ENCODE assay signal across 10 cellular contexts in genomic region chr2:206160807-206161179, GRCh38. TPM values are rescaled to one million over a fixed set of nuclear protein-coding genes. Genes with fewer than 3 reads are reported as not detected.
A peak's percentile ranks its signal among the peaks of the same experiment; 100 is the strongest.
DNase-seq lines count a peak whose midpoint lies in the region; ATAC-seq lines count a peak whose summit lies in the region.
"Had no signal": no experiment of that assay in that cellular context is flagged by ENCODE, and none has a peak within 500 bp of the region (broad histone marks: within the 10 kb centered on the region; RNA-seq: fewer than 3 reads in every experiment).

No MANE protein-coding gene starts in this region.

- no peak for DNase-seq in activated CD4-positive, alpha-beta T cell treated with anti-CD3 and anti-CD28 coated beads for 36 hours
- DNase-seq in activated CD4-positive, alpha-beta T cell treated with anti-CD3 and anti-CD28 coated beads, Interleukin-2, amount 50 U/mL, for 4 hours, result no peak
- no peak for DNase-seq in activated T-helper 2 cell treated with anti-CD3 and anti-CD28 coated beads, Interferon-gamma antibody, Interleukin-2, Interleukin-4, amounts not matched to agents 10 μg/mL and 5 μg/mL and 100 μg/mL, durations not matched to agents 14 hours and 24 hours and 36 hours (ENCODE audit: low spot score)
- DNase-seq in effector CD4-positive, alpha-beta T cell, result no peak
- DNase-seq in cerebellar cortex (ENCODE audit: low spot score), result no peak
- DNase-seq: COR-L47, KG1 had no signal

- H3K9me3 Mint-ChIP-seq in activated CD4-positive, alpha-beta T cell treated with anti-CD3 and anti-CD28 coated beads for 36 hours (ENCODE audit: low read depth), result no peaks in the 10 kb centered on the region
- H3K9me3 Mint-ChIP-seq in activated T-helper 2 cell treated with anti-CD3 and anti-CD28 coated beads, Interferon-gamma antibody, Interleukin-2, Interleukin-4, amounts not matched to agents 10 μg/mL and 5 μg/mL and 100 μg/mL, durations not matched to agents 14 hours and 24 hours and 36 hours, result no peaks in the 10 kb centered on the region

- H3K4me3 ChIP-seq in iPS-20b (ENCODE audit: low read length), result peak overlapping the region; percentile 91
- peak overlapping the region; percentile 100 for H3K4me3 ChIP-seq in stomach smooth muscle (ENCODE audit: low read length in 2 of 2)

- peak overlapping the region; percentile 89 for H3K27ac Mint-ChIP-seq in activated CD4-positive, alpha-beta T cell treated with anti-CD3 and anti-CD28 coated beads for 36 hours
- H3K27ac Mint-ChIP-seq in activated T-helper 2 cell treated with anti-CD3 and anti-CD28 coated beads, Interferon-gamma antibody, Interleukin-2, Interleukin-4, amounts not matched to agents 10 μg/mL and 5 μg/mL and 100 μg/mL, durations not matched to agents 14 hours and 24 hours and 36 hours, result peak overlapping the region; percentile 98

- H3K27me3 Mint-ChIP-seq in activated CD4-positive, alpha-beta T cell treated with anti-CD3 and anti-CD28 coated beads for 36 hours, result no peaks in the 10 kb centered on the region
- no peaks in the 10 kb centered on the region for H3K27me3 Mint-ChIP-seq in activated T-helper 2 cell treated with anti-CD3 and anti-CD28 coated beads, Interferon-gamma antibody, Interleukin-2, Interleukin-4, amounts not matched to agents 10 μg/mL and 5 μg/mL and 100 μg/mL, durations not matched to agents 14 hours and 24 hours and 36 hours (ENCODE audit: low read depth)

- peak overlapping the region; percentile 99 for H3K9ac ChIP-seq in iPS-20b (ENCODE audit: low read depth, low read length)
- H3K9ac ChIP-seq in stomach smooth muscle (ENCODE audit: low read length in 2 of 2), result peak overlapping the region; percentile 47 to 100

- ATAC-seq in activated CD4-positive, alpha-beta T cell treated with anti-CD3 and anti-CD28 coated beads for 36 hours, result no peak
- ATAC-seq in HG03521 (IDR thresholded peaks at IDR 0.05; ENCODE audit: unreplicated experiment), result no peak

- POLR2A ChIA-PET in activated CD4-positive, alpha-beta T cell treated with anti-CD3 and anti-CD28 coated beads for 36 hours (lab: Charles Lee), result interaction anchor here (0.6 to 2.3 kb wide), 4 partner anchors 42 to 200 kb away, joined by 3 to 7 read pairs (median 3); partner anchors contain the start of gene INO80D

- peaks cover 60% of the 10 kb centered on the region for H3K36me3 Mint-ChIP-seq in activated CD4-positive, alpha-beta T cell treated with anti-CD3 and anti-CD28 coated beads for 36 hours (ENCODE audit: low read depth)
- H3K36me3 Mint-ChIP-seq in activated T-helper 2 cell treated with anti-CD3 and anti-CD28 coated beads, Interferon-gamma antibody, Interleukin-2, Interleukin-4, amounts not matched to agents 10 μg/mL and 5 μg/mL and 100 μg/mL, durations not matched to agents 14 hours and 24 hours and 36 hours (ENCODE audit: low read depth), result peaks cover 68% of the 10 kb centered on the region

- peaks cover 7% of the 10 kb centered on the region; the same call in 1 of the 2 replicates for H3K4me1 ChIP-seq in iPS-20b (ENCODE audit: insufficient read depth, low read length)
- peaks cover 15% of the 10 kb centered on the region for H3K4me1 ChIP-seq in stomach smooth muscle (ENCODE audit: control insufficient read depth, insufficient read depth, low read length)

- H3K27ac ChIP-seq in iPS-20b (ENCODE audit: low read length), result peak overlapping the region; percentile 31
- H3K27ac ChIP-seq in stomach smooth muscle (ENCODE audit: low read length), result no peak overlapping the region

- H3K4me1 Mint-ChIP-seq in activated CD4-positive, alpha-beta T cell treated with anti-CD3 and anti-CD28 coated beads for 36 hours, result peaks cover 44% of the 10 kb centered on the region
- H3K4me1 Mint-ChIP-seq in activated T-helper 2 cell treated with anti-CD3 and anti-CD28 coated beads, Interferon-gamma antibody, Interleukin-2, Interleukin-4, amounts not matched to agents 10 μg/mL and 5 μg/mL and 100 μg/mL, durations not matched to agents 14 hours and 24 hours and 36 hours (ENCODE audit: low read depth), result peaks cover 36% of the 10 kb centered on the region

- intact Hi-C loops in activated CD4-positive, alpha-beta T cell treated with anti-CD3 and anti-CD28 coated beads for 36 hours (cut with DNase I, micrococcal nuclease), result loop anchor here (1.0 to 5.0 kb wide), 7 partner anchors 102 to 1464 kb away; partner anchors contain the start of genes ADAM23 (in 2 of the 2) and METTL21A (in 1 of the 2)
- intact Hi-C loops in activated T-helper 2 cell treated with anti-CD3 and anti-CD28 coated beads, Interferon-gamma antibody, Interleukin-2, Interleukin-4, amounts not matched to agents 10 μg/mL and 5 μg/mL and 100 μg/mL, durations not matched to agents 14 hours and 24 hours and 36 hours (cut with micrococcal nuclease), result loop anchor here (10.0 kb wide), 1 partner anchor 284 kb away; the partner anchor contains the start of gene ADAM23

- H3K36me3 ChIP-seq in iPS-20b (ENCODE audit: insufficient read depth, low read depth, low read length), result peaks cover 50% of the 10 kb centered on the region
- H3K36me3 ChIP-seq in stomach smooth muscle (ENCODE audit: control insufficient read depth in 2 of 2, insufficient read depth in 2 of 2, low read length in 2 of 2), result peaks cover 12 to 25% of the 10 kb centered on the region in 2 donors

- H3K27me3 ChIP-seq in iPS-20b (ENCODE audit: insufficient read depth, low read length), result no peaks in the 10 kb centered on the region
- H3K27me3 ChIP-seq in stomach smooth muscle (ENCODE audit: control insufficient read depth in 1 of 2, insufficient read depth in 2 of 2, low read length in 2 of 2), result no peaks in the 10 kb centered on the region

- H3K4me3 Mint-ChIP-seq in activated CD4-positive, alpha-beta T cell treated with anti-CD3 and anti-CD28 coated beads for 36 hours, result peak overlapping the region; percentile 97
- peak overlapping the region; percentile 98 for H3K4me3 Mint-ChIP-seq in activated T-helper 2 cell treated with anti-CD3 and anti-CD28 coated beads, Interferon-gamma antibody, Interleukin-2, Interleukin-4, amounts not matched to agents 10 μg/mL and 5 μg/mL and 100 μg/mL, durations not matched to agents 14 hours and 24 hours and 36 hours (ENCODE audit: low read depth)

- CTCF ChIA-PET in activated CD4-positive, alpha-beta T cell treated with anti-CD3 and anti-CD28 coated beads for 36 hours (lab: Charles Lee), result interaction anchor here (1.4 to 1.9 kb wide), 2 partner anchors 72 to 110 kb away, joined by 5 to 7 read pairs; no protein-coding TSS in a partner anchor

- H3K9me3 ChIP-seq in iPS-20b (ENCODE audit: insufficient read depth, low read depth, low read length), result no peaks in the 10 kb centered on the region
- no peaks in the 10 kb centered on the region for H3K9me3 ChIP-seq in stomach smooth muscle (ENCODE audit: control insufficient read depth in 2 of 2, low read length in 2 of 2)

RNA-seq across cellular contexts. Expression of gene EEF1B2, which starts 1.1 kb away (rescaled TPM):
- 1,000 to 10,000 TPM in 1 of 2 experiments, 100 to 1,000 TPM in 1; 983 to 1,166 TPM for total RNA-seq in activated CD4-positive, alpha-beta T cell treated with anti-CD3 and anti-CD28 coated beads for 36 hours
- 719 and 724 TPM in 2 replicates for total RNA-seq in activated T-helper 2 cell treated with anti-CD3 and anti-CD28 coated beads, Interferon-gamma antibody, Interleukin-2, Interleukin-4, amounts not matched to agents 10 μg/mL and 5 μg/mL and 100 μg/mL, durations not matched to agents 14 hours and 24 hours and 36 hours

RNA-seq across cellular contexts. Expression of gene NDUFS1, which starts 1.5 kb away (rescaled TPM):
- 10 to 100 TPM; 70.6 to 90.4 TPM for total RNA-seq in activated CD4-positive, alpha-beta T cell treated with anti-CD3 and anti-CD28 coated beads for 36 hours
- total RNA-seq in activated T-helper 2 cell treated with anti-CD3 and anti-CD28 coated beads, Interferon-gamma antibody, Interleukin-2, Interleukin-4, amounts not matched to agents 10 μg/mL and 5 μg/mL and 100 μg/mL, durations not matched to agents 14 hours and 24 hours and 36 hours, result 80.7 and 84.3 TPM in 2 replicates
